Comparison of ENCODE assay signal across 1 cellular context in genomic region chr12:112183141-112183581, GRCh38.
A peak's percentile ranks its signal among the peaks of the same experiment; 100 is the strongest.
TF ChIP-seq lines count a peak whose summit lies in the region.

No MANE protein-coding gene starts in this region.

TF ChIP-seq in GM12878, 131 proteins besides CTCF, POLR2A, EP300 and RAD21 (continued from another document):
- TF ChIP-seq REST (IDR thresholded peaks at IDR 0.05; ENCODE audit: low read depth, low read length) (no peak), ATF3 (IDR thresholded peaks at IDR 0.05; ENCODE audit: borderline replicate concordance, extremely low read depth, low read depth, low read length) (no peak), KLF5 (IDR thresholded peaks at IDR 0.05; ENCODE audit: partially characterized antibody) (no peak), CHD1 (IDR thresholded peaks at IDR 0.05; ENCODE audit: low read depth, low read length) (no peak), BRCA1 (IDR thresholded peaks at IDR 0.05; ENCODE audit: low read depth, low read length) (no peak), RUNX3 (IDR thresholded peaks at IDR 0.05; ENCODE audit: low read length) (peak; percentile 85), SP1 (IDR thresholded peaks at IDR 0.05; ENCODE audit: low read depth, low read length) (no peak), MTA2 (IDR thresholded peaks at IDR 0.05; ENCODE audit: low read depth) (0 out of 2 replicates have a peak, but pooled peaks have one; percentile 16), IKZF1 (conservative IDR thresholded peaks at IDR 0.05) (peak; percentile 71), EZH2 (IDR thresholded peaks at IDR 0.05; ENCODE audit: borderline replicate concordance, control insufficient read depth, low read depth, low read length) (no peak), POLR2AphosphoS2 (IDR thresholded peaks at IDR 0.05; ENCODE audit: low read depth, low read length) (no peak), BACH1 (IDR thresholded peaks at IDR 0.05; ENCODE audit: borderline replicate concordance) (no peak), JUNB (IDR thresholded peaks at IDR 0.05) (peak; percentile 30; the same call in 1 of the 2 replicates), MEF2B (IDR thresholded peaks at IDR 0.05; ENCODE audit: partially characterized antibody, poor library complexity, severe bottlenecking) (peak; percentile 76), PAX8 (IDR thresholded peaks at IDR 0.05) (no peak), MYB (IDR thresholded peaks at IDR 0.05; ENCODE audit: borderline replicate concordance, low read depth, low read length) (no peak), ZBTB40 (IDR thresholded peaks at IDR 0.05; ENCODE audit: borderline replicate concordance) (no peak), SREBF2 (IDR thresholded peaks at IDR 0.05; ENCODE audit: low read length) (no peak), HDAC6 (IDR thresholded peaks at IDR 0.05; ENCODE audit: unreplicated experiment) (no peak), BCLAF1 (IDR thresholded peaks at IDR 0.05) (no peak)
